ENCODE assay signal across 13 cellular contexts in genomic region chr2:167487728-167488127, GRCh38.
"Had no signal": no experiment of that assay in that cellular context is flagged by ENCODE, and none has a peak within 500 bp of the region (broad histone marks: within the 10 kb centered on the region; RNA-seq: fewer than 3 reads in every experiment).

No MANE protein-coding gene starts in this region.

- H3K9me3 ChIP-seq: colonic mucosa, lower lobe of right lung, sigmoid colon had no signal

- H3K4me3 ChIP-seq: cardiac muscle cell, colonic mucosa, lower lobe of right lung, neural progenitor cell, sigmoid colon had no signal

- H3K27me3 ChIP-seq: cardiac muscle cell, colonic mucosa, neural progenitor cell, sigmoid colon had no signal

- DNase-seq: activated CD4-positive, alpha-beta memory T cell treated with anti-CD3 and anti-CD28 coated beads for 36 hours; activated CD4-positive, alpha-beta T cell treated with anti-CD3 and anti-CD28 coated beads for 36 hours; activated effector memory CD4-positive, alpha-beta T cell treated with anti-CD3 and anti-CD28 coated beads, Interleukin-2, amount 50 U/mL, for 16 hours; activated T-cell treated with anti-CD3 and anti-CD28 coated beads, Interleukin-2, amount 50 U/mL, for 48 hours; colonic mucosa; left colon; lower lobe of right lung; sigmoid colon; stimulated activated CD4-positive, alpha-beta T cell treated with anti-CD3 and anti-CD28 coated beads, Interleukin-2, amount 100 ng/mL, for 24 hours had no signal

- ATAC-seq: activated CD4-positive, alpha-beta T cell treated with anti-CD3 and anti-CD28 coated beads for 36 hours; activated naive CD4-positive, alpha-beta T cell treated with anti-CD3 and anti-CD28 coated beads, Interleukin-2, amount 50 U/mL, for 72 hours; left colon; lower lobe of right lung; stimulated activated effector memory CD8-positive, alpha-beta T cell treated with anti-CD3 and anti-CD28 coated beads, Interleukin-12 subunit alpha, Interleukin-12 subunit beta, amount 100 ng/mL, for 72 hours had no signal

- H3K36me3 ChIP-seq: cardiac muscle cell, colonic mucosa, lower lobe of right lung, neural progenitor cell, sigmoid colon had no signal

- H3K4me1 ChIP-seq: colonic mucosa, lower lobe of right lung had no signal

- H3K27ac ChIP-seq: cardiac muscle cell, colonic mucosa, lower lobe of right lung, neural progenitor cell, sigmoid colon had no signal
